Comparison of ENCODE assay signal across 8 cellular contexts in the genomic region with DNA sequence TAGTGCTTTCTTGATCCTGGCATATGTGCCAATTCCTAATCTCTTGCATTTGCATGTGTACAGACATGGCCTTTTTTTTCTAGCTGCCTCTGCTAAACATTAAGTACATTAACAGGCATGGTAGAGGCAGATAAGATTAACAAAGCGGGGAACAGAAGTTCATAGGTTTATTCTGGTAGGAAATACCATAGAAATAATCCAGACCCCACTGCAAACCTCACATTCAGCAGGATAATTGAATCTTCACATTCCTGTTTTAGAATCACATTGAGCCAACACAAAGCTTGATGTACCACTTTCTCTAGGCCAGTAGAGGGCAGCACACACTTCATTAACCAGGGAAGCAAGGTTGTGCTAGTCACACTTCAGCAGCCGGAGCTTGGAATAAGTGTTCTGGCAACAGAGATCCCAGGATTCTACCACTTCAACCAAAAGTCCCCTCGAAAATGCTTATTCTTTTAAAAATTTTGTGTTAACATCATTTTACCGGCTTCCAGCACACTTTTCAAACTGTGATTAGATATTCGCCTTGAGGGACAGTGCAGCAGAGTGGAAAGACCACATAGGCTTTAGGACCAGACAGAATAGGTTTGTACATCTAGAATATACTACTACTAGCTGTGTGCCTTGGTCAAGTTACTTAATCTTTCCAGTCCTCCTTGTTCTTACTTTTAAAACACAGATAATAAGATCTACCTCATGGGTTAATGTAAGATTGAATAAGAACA.
DNase-seq lines count a peak whose midpoint lies in the region; ATAC-seq and TF ChIP-seq lines count a peak whose summit lies in the region.

No MANE protein-coding gene starts in this region.

- no peaks in the 10 kb centered on the region for H3K4me1 ChIP-seq in osteoblast (ENCODE audit: insufficient read depth, low read length)
- H3K4me1 ChIP-seq in CD8-positive, alpha-beta memory T cell (ENCODE audit: insufficient read depth, low read length): no peaks in the 10 kb centered on the region

- H3K9me3 Mint-ChIP-seq in CD8-positive, alpha-beta memory T cell: peaks cover 0 to 6% (median 4%) of the 10 kb centered on the region in 5 donors

- peaks cover 4% of the 10 kb centered on the region for H3K27me3 ChIP-seq in osteoblast (ENCODE audit: insufficient read depth, low read length)
- H3K27me3 ChIP-seq in CD8-positive, alpha-beta memory T cell (ENCODE audit: insufficient read depth, low read length, poor library complexity, severe bottlenecking): no peaks in the 10 kb centered on the region

- H4K20me1 ChIP-seq in osteoblast (ENCODE audit: insufficient read depth, low read length): no peaks in the 10 kb centered on the region

- CTCF ChIA-PET in CD8-positive, alpha-beta memory T cell (lab: Charles Lee): no interaction called here

- ATAC-seq in GM18907 (IDR thresholded peaks at IDR 0.05; ENCODE audit: unreplicated experiment) (peak; percentile 82), HG03135 (IDR thresholded peaks at IDR 0.05; ENCODE audit: unreplicated experiment) (peak; percentile 87)

- H3K27ac ChIP-seq in VCaP (no peak overlapping the region), osteoblast (ENCODE audit: low read depth, low read length) (no peak overlapping the region)
- no peak overlapping the region for H3K27ac ChIP-seq in CD8-positive, alpha-beta memory T cell (ENCODE audit: low read depth, low read length)

- peak; percentile 82 for TF ChIP-seq CTCF in VCaP (conservative IDR thresholded peaks at IDR 0.05)
- peak; percentile 89 for TF ChIP-seq CTCF in osteoblast (IDR thresholded peaks at IDR 0.05; ENCODE audit: extremely low read depth, low read depth, low read length)

- H3K36me3 Mint-ChIP-seq in CD8-positive, alpha-beta memory T cell: no peaks in the 10 kb centered on the region

- H3K4me1 Mint-ChIP-seq in CD8-positive, alpha-beta memory T cell: no peaks in the 10 kb centered on the region

- no peaks in the 10 kb centered on the region for H3K36me3 ChIP-seq in osteoblast (ENCODE audit: insufficient read depth, low read length)
- H3K36me3 ChIP-seq in CD8-positive, alpha-beta memory T cell (ENCODE audit: insufficient read depth, low read length): no peaks in the 10 kb centered on the region

- no peaks in the 10 kb centered on the region for H3K9me3 ChIP-seq in osteoblast (ENCODE audit: low read depth, low read length)
- H3K9me3 ChIP-seq in CD8-positive, alpha-beta memory T cell (ENCODE audit: low read length): no peaks in the 10 kb centered on the region

- POLR2A ChIA-PET in CD8-positive, alpha-beta memory T cell (lab: Charles Lee): no interaction called here

- no peak overlapping the region for H3K4me3 Mint-ChIP-seq in CD8-positive, alpha-beta memory T cell

- H3K27me3 Mint-ChIP-seq in CD8-positive, alpha-beta memory T cell: no peaks in the 10 kb centered on the region

- no peak overlapping the region for H3K4me2 ChIP-seq in osteoblast (ENCODE audit: insufficient read depth, low read length)

- no peak overlapping the region for H3K4me3 ChIP-seq in osteoblast (ENCODE audit: insufficient read depth, low read length)
- no peak overlapping the region for H3K4me3 ChIP-seq in CD8-positive, alpha-beta memory T cell (ENCODE audit: low read length)

- DNase-seq in COLO668 (lab: John Stamatoyannopoulos, UW; ENCODE audit: unreplicated experiment) (peak; percentile 75), NCI-H2107 (lab: John Stamatoyannopoulos, UW) (peak; percentile 37), germinal center (ENCODE audit: low spot score) (peak; percentile 21), osteoblast (ENCODE audit: insufficient read length, low spot score, missing footprints) (peak; percentile 77)
- DNase-seq in CD8-positive, alpha-beta memory T cell: no peak

- no peak overlapping the region for H3K27ac Mint-ChIP-seq in CD8-positive, alpha-beta memory T cell

- H3K79me2 ChIP-seq in osteoblast (ENCODE audit: insufficient read depth, low read length): no peaks in the 10 kb centered on the region

- no peak overlapping the region for H2AFZ ChIP-seq in osteoblast (ENCODE audit: low read length)

Comparison
In these comparisons a context has a peak if more than half of its experiments do, and no peak if none do; other contexts are left out.
1. DNase-seq: peak in COLO668 (single experiment), NCI-H2107 (single experiment), germinal center (single experiment) and osteoblast (single experiment); none in CD8-positive, alpha-beta memory T cell (0 of 5).